Comparison of ENCODE assay signal across 8 cellular contexts in the genomic region with DNA sequence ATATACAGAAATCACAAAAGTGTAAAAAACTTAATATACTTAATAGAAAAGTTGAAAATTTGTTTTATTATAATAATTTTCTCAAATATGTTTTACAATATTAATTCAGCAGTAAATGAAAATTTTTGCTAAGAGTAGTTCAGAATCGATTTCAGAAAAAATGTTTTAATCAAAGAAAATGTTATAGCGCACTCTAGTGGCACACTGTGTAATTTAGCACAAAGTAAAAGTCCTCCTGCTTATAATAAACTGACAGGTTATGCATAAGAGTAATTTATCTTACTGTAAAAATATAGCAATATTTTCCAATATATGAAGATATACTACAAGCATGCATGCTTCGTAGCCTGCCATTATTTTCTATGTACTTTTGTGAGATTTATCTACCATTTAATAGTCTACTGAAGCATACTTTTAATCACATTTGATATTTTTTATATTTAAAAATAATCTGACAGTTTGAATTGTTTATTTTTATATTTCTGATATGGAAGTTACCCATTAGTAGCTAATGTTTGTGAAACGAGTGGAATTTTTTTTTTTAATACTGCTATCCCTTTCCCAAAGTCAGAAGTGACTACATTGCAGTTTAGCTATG.
DNase-seq lines count a peak whose midpoint lies in the region; ATAC-seq, FAIRE-seq and TF ChIP-seq lines count a peak whose summit lies in the region.

No MANE protein-coding gene starts in this region.

- H3K4me3 ChIP-seq in Caco-2 (ENCODE audit: low read depth, low read length) = no peak overlapping the region
- H3K4me3 ChIP-seq in HAP-1 = no peak overlapping the region
- no peak overlapping the region for H3K4me3 ChIP-seq in HepG2 (replicated peaks in 1 of 3; ENCODE audit: insufficient read depth in 1 of 3, low read depth in 2 of 3, low read length in 3 of 3)
- no peak overlapping the region for H3K4me3 ChIP-seq in upper lobe of left lung

- TF ChIP-seq EP300 in HepG2 (IDR thresholded peaks at IDR 0.05; ENCODE audit: low read depth in 2 of 2, low read length in 2 of 2) = no peak
- no peak for TF ChIP-seq EP300 in HepG2 (CRISPR knock-in tag; IDR thresholded peaks at IDR 0.05; ENCODE audit: borderline replicate concordance)
- TF ChIP-seq EP300 in upper lobe of left lung (IDR thresholded peaks at IDR 0.05) = no peak

- ATAC-seq in HepG2 = no peak
- no peak for ATAC-seq in upper lobe of left lung (ENCODE audit: low FRiP score in 2 of 2)
- no peak for ATAC-seq in GM21423 (IDR thresholded peaks at IDR 0.05; ENCODE audit: unreplicated experiment)
- ATAC-seq in HG02938 (IDR thresholded peaks at IDR 0.05; ENCODE audit: unreplicated experiment) = no peak
- ATAC-seq in HG03095 (IDR thresholded peaks at IDR 0.05; ENCODE audit: unreplicated experiment) = no peak

- H3K4me3 Mint-ChIP-seq in Caco-2 (ENCODE audit: unreplicated experiment) = no peak overlapping the region

- no peak overlapping the region for H3K9ac ChIP-seq in HepG2 (ENCODE audit: insufficient read depth, low read depth, low read length)

- TF ChIP-seq RAD21 in HepG2 (CRISPR knock-in tag; IDR thresholded peaks at IDR 0.05) = no peak

- no peaks in the 10 kb centered on the region for H4K20me1 ChIP-seq in HepG2 (ENCODE audit: insufficient read depth, low read length)

- H3K4me1 Mint-ChIP-seq in Caco-2 (ENCODE audit: low read depth, unreplicated experiment) = no peaks in the 10 kb centered on the region

- 0% methylated on average over 4 of the region's 4 CpGs for WGBS in HepG2 (ENCODE audit: low lambda C conversion rate)
- 3% methylated on average over 4 of the region's 4 CpGs for WGBS in upper lobe of left lung, 2 donors

- in situ Hi-C loops in HAP-1 (cut with MboI; ENCODE audit: low sequenced_read_pairs) (loop anchor here (25.0 kb wide), 1 partner anchor 987 kb away; no protein-coding TSS in a partner anchor), HepG2 (cut with HindIII; ENCODE audit: extremely low pct_ligation_motif_present, low pct_unique_long_range_greater_than_20kb) (no loop called here)

- TF ChIP-seq CTCF in Caco-2 (IDR thresholded peaks at IDR 0.05; ENCODE audit: insufficient read depth in 1 of 2, low read depth in 1 of 2, low read length in 1 of 2, severe bottlenecking in 1 of 2, unreplicated experiment in 1 of 2) (peak; percentile 28 to 39), HepG2 (CRISPR knock-in tag; IDR thresholded peaks at IDR 0.05) (peak; percentile 30; the same call in 1 of the 2 replicates), upper lobe of left lung (IDR thresholded peaks at IDR 0.05) (peak in 2 of 6 experiments; percentile 20 to 54)

- CTCF ChIA-PET in Caco-2 (lab: Charles Lee) = no interaction called here
- CTCF ChIA-PET in HepG2 (lab: Yijun Ruan, JAX; ENCODE audit: low intra/inter-chr PET ratio, low total read pairs) = no interaction called here

- H3K9me3 Mint-ChIP-seq in Caco-2 (ENCODE audit: unreplicated experiment) = no peaks in the 10 kb centered on the region

- no peak overlapping the region for H2AFZ ChIP-seq in HepG2 (ENCODE audit: low read length)

- intact Hi-C loops in Caco-2 (cut with micrococcal nuclease; ENCODE audit: unreplicated experiment) (loop anchor here (1.0 to 10.0 kb wide), 3 partner anchors 492 to 1445 kb away; no protein-coding TSS in a partner anchor), HepG2 (cut with micrococcal nuclease; ENCODE audit: unreplicated experiment) (no loop called here)

- POLR2A ChIA-PET in Caco-2 (lab: Charles Lee) (no interaction called here), HepG2 (lab: Yijun Ruan, JAX) (no interaction called here)

- no peak overlapping the region for H3K27ac Mint-ChIP-seq in Caco-2 (ENCODE audit: unreplicated experiment)

- H3K4me1 ChIP-seq in Caco-2 (no peaks in the 10 kb centered on the region), HAP-1 (peaks cover 2% of the 10 kb centered on the region; the same call in 1 of the 2 replicates), HepG2 (ENCODE audit: insufficient read depth, low read length) (no peaks in the 10 kb centered on the region), upper lobe of left lung (no peaks in the 10 kb centered on the region)

- FAIRE-seq in TTC549 (lab: Jason Lieb, UNC) (peak; percentile 95), HepG2 (lab: Jason Lieb, UNC) (no peak)

- H3K9me3 ChIP-seq in Caco-2 = no peaks in the 10 kb centered on the region
- 0 out of 2 replicates have a peak, but pooled peaks cover 4% of the 10 kb centered on the region for H3K9me3 ChIP-seq in HAP-1
- no peaks in the 10 kb centered on the region for H3K9me3 ChIP-seq in HepG2 (ENCODE audit: low read length)
- H3K9me3 ChIP-seq in upper lobe of left lung = no peaks in the 10 kb centered on the region

- DNase-seq in Caco-2 (peak in 1 of 2 experiments; percentile 1), HAP-1 (ENCODE audit: low spot score in 2 of 2) (peak; percentile 29 to 44), HepG2 (ENCODE audit: low spot score) (peak; percentile 0), upper lobe of left lung (no peak)

- no peaks in the 10 kb centered on the region for H3K36me3 ChIP-seq in Caco-2 (ENCODE audit: control insufficient read depth, insufficient read depth, low read length)
- H3K36me3 ChIP-seq in HAP-1 (replicated peaks) = no peaks in the 10 kb centered on the region
- H3K36me3 ChIP-seq in HepG2 (replicated peaks in 1 of 2; ENCODE audit: control insufficient read depth in 1 of 2, insufficient read depth in 2 of 2, low read length in 2 of 2) = no peaks in the 10 kb centered on the region
- no peaks in the 10 kb centered on the region for H3K36me3 ChIP-seq in upper lobe of left lung

- BruUV-seq in Caco-2 (replicated peaks; lab: Mats Ljungman, UMichigan) (no TSS peak), HepG2 (replicated peaks; lab: Mats Ljungman, UMichigan) (no TSS peak)

- no peaks in the 10 kb centered on the region for H3K27me3 Mint-ChIP-seq in Caco-2 (ENCODE audit: insufficient read depth, unreplicated experiment)

- no peaks in the 10 kb centered on the region for H3K79me2 ChIP-seq in HepG2 (ENCODE audit: insufficient read depth, low read length)

- no peaks in the 10 kb centered on the region for H3K27me3 ChIP-seq in Caco-2 (replicated peaks; ENCODE audit: control insufficient read depth, insufficient read depth, low read length)
- H3K27me3 ChIP-seq in HAP-1 (ENCODE audit: low read depth) = no peaks in the 10 kb centered on the region
- no peaks in the 10 kb centered on the region for H3K27me3 ChIP-seq in HepG2 (ENCODE audit: control insufficient read depth in 1 of 2, insufficient read depth in 2 of 2, low read length in 2 of 2)
- H3K27me3 ChIP-seq in upper lobe of left lung = no peaks in the 10 kb centered on the region

- no peak overlapping the region for H3K4me2 ChIP-seq in HepG2 (ENCODE audit: low read depth, low read length)

- H3K27ac ChIP-seq in HepG2 (ENCODE audit: extremely low read length, insufficient read depth, low read length) = no peak overlapping the region
- no peak overlapping the region for H3K27ac ChIP-seq in upper lobe of left lung

- TF ChIP-seq POLR2A in HepG2 (IDR thresholded peaks at IDR 0.05; ENCODE audit: insufficient read depth in 1 of 2, low read depth in 2 of 2, low read length in 2 of 2) (no peak), upper lobe of left lung (IDR thresholded peaks at IDR 0.05) (no peak)

- no peaks in the 10 kb centered on the region for H3K36me3 Mint-ChIP-seq in Caco-2 (ENCODE audit: insufficient read depth, unreplicated experiment)

TF ChIP-seq in HepG2, 621 proteins besides CTCF, POLR2A, EP300 and RAD21 (continues in another document):
- TF ChIP-seq, protein P1, sequence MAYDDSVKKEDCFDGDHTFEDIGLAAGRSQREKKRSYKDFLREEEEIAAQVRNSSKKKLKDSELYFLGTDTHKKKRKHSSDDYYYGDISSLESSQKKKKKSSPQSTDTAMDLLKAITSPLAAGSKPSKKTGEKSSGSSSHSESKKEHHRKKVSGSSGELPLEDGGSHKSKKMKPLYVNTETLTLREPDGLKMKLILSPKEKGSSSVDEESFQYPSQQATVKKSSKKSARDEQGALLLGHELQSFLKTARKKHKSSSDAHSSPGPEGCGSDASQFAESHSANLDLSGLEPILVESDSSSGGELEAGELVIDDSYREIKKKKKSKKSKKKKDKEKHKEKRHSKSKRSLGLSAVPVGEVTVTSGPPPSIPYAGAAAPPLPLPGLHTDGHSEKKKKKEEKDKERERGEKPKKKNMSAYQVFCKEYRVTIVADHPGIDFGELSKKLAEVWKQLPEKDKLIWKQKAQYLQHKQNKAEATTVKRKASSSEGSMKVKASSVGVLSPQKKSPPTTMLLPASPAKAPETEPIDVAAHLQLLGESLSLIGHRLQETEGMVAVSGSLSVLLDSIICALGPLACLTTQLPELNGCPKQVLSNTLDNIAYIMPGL (CRISPR knock-in tag; IDR thresholded peaks at IDR 0.05; ENCODE audit: borderline replicate concordance in 1 of 2, low read depth in 1 of 2) = no peak
- TF ChIP-seq HMG20B (CRISPR knock-in tag; conservative IDR thresholded peaks at IDR 0.05) (no peak), TARDBP (CRISPR knock-in tag; IDR thresholded peaks at IDR 0.05) (no peak), NR3C1 (CRISPR knock-in tag; IDR thresholded peaks at IDR 0.05) (no peak), ZNF644 (CRISPR knock-in tag; IDR thresholded peaks at IDR 0.05; ENCODE audit: low read depth) (no peak), MEIS1 (CRISPR knock-in tag; IDR thresholded peaks at IDR 0.05; ENCODE audit: borderline replicate concordance) (no peak), TOPORS (CRISPR knock-in tag; IDR thresholded peaks at IDR 0.05) (no peak), TBX3 (IDR thresholded peaks at IDR 0.05; ENCODE audit: borderline replicate concordance) (no peak), ZNF749 (CRISPR knock-in tag; IDR thresholded peaks at IDR 0.05; ENCODE audit: borderline replicate concordance) (no peak), ZNF790 (CRISPR knock-in tag; IDR thresholded peaks at IDR 0.05; ENCODE audit: borderline replicate concordance) (no peak), ESRRA (CRISPR knock-in tag; IDR thresholded peaks at IDR 0.05; ENCODE audit: low read depth) (no peak), ZBTB7A (CRISPR knock-in tag; IDR thresholded peaks at IDR 0.05) (no peak), GTF2F1 (IDR thresholded peaks at IDR 0.05; ENCODE audit: low read length) (no peak), KDM1A (CRISPR knock-in tag; IDR thresholded peaks at IDR 0.05) (no peak), ZNF124 (CRISPR knock-in tag; IDR thresholded peaks at IDR 0.05) (no peak)
- TF ChIP-seq, protein P2, sequence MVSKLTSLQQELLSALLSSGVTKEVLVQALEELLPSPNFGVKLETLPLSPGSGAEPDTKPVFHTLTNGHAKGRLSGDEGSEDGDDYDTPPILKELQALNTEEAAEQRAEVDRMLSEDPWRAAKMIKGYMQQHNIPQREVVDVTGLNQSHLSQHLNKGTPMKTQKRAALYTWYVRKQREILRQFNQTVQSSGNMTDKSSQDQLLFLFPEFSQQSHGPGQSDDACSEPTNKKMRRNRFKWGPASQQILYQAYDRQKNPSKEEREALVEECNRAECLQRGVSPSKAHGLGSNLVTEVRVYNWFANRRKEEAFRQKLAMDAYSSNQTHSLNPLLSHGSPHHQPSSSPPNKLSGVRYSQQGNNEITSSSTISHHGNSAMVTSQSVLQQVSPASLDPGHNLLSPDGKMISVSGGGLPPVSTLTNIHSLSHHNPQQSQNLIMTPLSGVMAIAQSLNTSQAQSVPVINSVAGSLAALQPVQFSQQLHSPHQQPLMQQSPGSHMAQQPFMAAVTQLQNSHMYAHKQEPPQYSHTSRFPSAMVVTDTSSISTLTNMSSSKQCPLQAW (CRISPR knock-in tag; IDR thresholded peaks at IDR 0.05) = no peak

Comparison
In these comparisons a context has a peak if more than half of its experiments do, and no peak if none do; other contexts are left out.
1. DNase-seq: peak in HAP-1 (2 of 2) and HepG2 (single experiment); none in upper lobe of left lung (0 of 2).